Comparison of ENCODE assay signal across 1 cellular context in genomic region chr7:49848211-49848841, GRCh38.
TF ChIP-seq lines count a peak whose summit lies in the region.

No MANE protein-coding gene starts in this region.

TF ChIP-seq in GM23338, 12 proteins besides CTCF, POLR2A, EP300 and RAD21 (continued from another document):
- TF ChIP-seq, protein P1, sequence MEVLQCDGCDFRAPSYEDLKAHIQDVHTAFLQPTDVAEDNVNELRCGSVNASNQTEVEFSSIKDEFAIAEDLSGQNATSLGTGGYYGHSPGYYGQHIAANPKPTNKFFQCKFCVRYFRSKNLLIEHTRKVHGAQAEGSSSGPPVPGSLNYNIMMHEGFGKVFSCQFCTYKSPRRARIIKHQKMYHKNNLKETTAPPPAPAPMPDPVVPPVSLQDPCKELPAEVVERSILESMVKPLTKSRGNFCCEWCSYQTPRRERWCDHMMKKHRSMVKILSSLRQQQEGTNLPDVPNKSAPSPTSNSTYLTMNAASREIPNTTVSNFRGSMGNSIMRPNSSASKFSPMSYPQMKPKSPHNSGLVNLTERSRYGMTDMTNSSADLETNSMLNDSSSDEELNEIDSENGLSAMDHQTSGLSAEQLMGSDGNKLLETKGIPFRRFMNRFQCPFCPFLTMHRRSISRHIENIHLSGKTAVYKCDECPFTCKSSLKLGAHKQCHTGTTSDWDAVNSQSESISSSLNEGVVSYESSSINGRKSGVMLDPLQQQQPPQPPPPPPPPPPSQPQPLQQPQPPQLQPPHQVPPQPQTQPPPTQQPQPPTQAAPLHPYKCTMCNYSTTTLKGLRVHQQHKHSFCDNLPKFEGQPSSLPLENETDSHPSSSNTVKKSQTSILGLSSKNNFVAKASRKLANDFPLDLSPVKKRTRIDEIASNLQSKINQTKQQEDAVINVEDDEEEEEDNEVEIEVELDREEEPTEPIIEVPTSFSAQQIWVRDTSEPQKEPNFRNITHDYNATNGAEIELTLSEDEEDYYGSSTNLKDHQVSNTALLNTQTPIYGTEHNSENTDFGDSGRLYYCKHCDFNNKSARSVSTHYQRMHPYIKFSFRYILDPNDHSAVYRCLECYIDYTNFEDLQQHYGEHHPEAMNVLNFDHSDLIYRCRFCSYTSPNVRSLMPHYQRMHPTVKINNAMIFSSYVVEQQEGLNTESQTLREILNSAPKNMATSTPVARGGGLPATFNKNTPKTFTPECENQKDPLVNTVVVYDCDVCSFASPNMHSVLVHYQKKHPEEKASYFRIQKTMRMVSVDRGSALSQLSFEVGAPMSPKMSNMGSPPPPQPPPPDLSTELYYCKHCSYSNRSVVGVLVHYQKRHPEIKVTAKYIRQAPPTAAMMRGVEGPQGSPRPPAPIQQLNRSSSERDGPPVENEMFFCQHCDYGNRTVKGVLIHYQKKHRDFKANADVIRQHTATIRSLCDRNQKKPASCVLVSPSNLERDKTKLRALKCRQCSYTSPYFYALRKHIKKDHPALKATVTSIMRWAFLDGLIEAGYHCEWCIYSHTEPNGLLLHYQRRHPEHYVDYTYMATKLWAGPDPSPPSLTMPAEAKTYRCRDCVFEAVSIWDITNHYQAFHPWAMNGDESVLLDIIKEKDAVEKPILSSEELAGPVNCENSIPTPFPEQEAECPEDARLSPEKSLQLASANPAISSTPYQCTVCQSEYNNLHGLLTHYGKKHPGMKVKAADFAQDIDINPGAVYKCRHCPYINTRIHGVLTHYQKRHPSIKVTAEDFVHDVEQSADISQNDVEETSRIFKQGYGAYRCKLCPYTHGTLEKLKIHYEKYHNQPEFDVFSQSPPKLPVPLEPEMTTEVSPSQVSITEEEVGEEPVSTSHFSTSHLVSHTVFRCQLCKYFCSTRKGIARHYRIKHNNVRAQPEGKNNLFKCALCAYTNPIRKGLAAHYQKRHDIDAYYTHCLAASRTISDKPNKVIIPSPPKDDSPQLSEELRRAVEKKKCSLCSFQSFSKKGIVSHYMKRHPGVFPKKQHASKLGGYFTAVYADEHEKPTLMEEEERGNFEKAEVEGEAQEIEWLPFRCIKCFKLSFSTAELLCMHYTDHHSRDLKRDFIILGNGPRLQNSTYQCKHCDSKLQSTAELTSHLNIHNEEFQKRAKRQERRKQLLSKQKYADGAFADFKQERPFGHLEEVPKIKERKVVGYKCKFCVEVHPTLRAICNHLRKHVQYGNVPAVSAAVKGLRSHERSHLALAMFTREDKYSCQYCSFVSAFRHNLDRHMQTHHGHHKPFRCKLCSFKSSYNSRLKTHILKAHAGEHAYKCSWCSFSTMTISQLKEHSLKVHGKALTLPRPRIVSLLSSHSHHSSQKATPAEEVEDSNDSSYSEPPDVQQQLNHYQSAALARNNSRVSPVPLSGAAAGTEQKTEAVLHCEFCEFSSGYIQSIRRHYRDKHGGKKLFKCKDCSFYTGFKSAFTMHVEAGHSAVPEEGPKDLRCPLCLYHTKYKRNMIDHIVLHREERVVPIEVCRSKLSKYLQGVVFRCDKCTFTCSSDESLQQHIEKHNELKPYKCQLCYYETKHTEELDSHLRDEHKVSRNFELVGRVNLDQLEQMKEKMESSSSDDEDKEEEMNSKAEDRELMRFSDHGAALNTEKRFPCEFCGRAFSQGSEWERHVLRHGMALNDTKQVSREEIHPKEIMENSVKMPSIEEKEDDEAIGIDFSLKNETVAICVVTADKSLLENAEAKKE (CRISPR knock-in tag; IDR thresholded peaks at IDR 0.05) = no peak
- TF ChIP-seq EZH2phosphoT487 (IDR thresholded peaks at IDR 0.05; ENCODE audit: unreplicated experiment) = no peak
- TF ChIP-seq STAT1 (IDR thresholded peaks at IDR 0.05; ENCODE audit: unreplicated experiment) = no peak
